9 cellular contexts compared by ENCODE assay signal in genomic region chr3:123089611-123090301, GRCh38. TPM values are rescaled to one million over a fixed set of nuclear protein-coding genes. Genes with fewer than 3 reads are reported as not detected.
DNase-seq lines count a peak whose midpoint lies in the region; ATAC-seq and TF ChIP-seq lines count a peak whose summit lies in the region.
"Had no signal": no experiment of that assay in that cellular context is flagged by ENCODE, and none has a peak within 500 bp of the region (broad histone marks: within the 10 kb centered on the region; RNA-seq: fewer than 3 reads in every experiment).

No MANE protein-coding gene starts in this region.

- H3K4me3 ChIP-seq in right atrium auricular region (no peak overlapping the region), osteoblast (ENCODE audit: insufficient read depth, low read length) (no peak overlapping the region)

- no peak overlapping the region for H2AFZ ChIP-seq in osteoblast (ENCODE audit: low read length)

- H3K79me2 ChIP-seq in osteoblast (ENCODE audit: insufficient read depth, low read length) = peaks cover 91% of the 10 kb centered on the region

- H3K4me1 ChIP-seq in right atrium auricular region (peaks cover 0 to 59% of the 10 kb centered on the region in 2 donors), osteoblast (ENCODE audit: insufficient read depth, low read length) (peaks cover 23% of the 10 kb centered on the region)

- H3K27me3 ChIP-seq in right atrium auricular region = no peaks in the 10 kb centered on the region
- H3K27me3 ChIP-seq in osteoblast (ENCODE audit: insufficient read depth, low read length) = no peaks in the 10 kb centered on the region

- ATAC-seq in HG03565 (IDR thresholded peaks at IDR 0.05; ENCODE audit: unreplicated experiment) (no peak), HG03135 (IDR thresholded peaks at IDR 0.05; ENCODE audit: unreplicated experiment) (no peak)

- intact Hi-C loops in posterior vena cava (cut with DNase I) = no loop called here

- peaks cover 85% of the 10 kb centered on the region for H4K20me1 ChIP-seq in osteoblast (ENCODE audit: insufficient read depth, low read length)

- no peaks in the 10 kb centered on the region for H3K9me3 ChIP-seq in right atrium auricular region
- H3K9me3 ChIP-seq in osteoblast (ENCODE audit: low read depth, low read length) = no peaks in the 10 kb centered on the region

- DNase-seq in C1 segment of cervical spinal cord (lab: John Stamatoyannopoulos, UW) (peak in 13 of 14 donors; percentile 22 to 87 (median 69)), astrocyte of the hippocampus (ENCODE audit: low read depth, low spot score) (peak; percentile 71), right atrium auricular region (ENCODE audit: low spot score) (no peak), posterior vena cava (ENCODE audit: low spot score) (peak; percentile 78), activated gamma-delta T cell (lab: John Stamatoyannopoulos, UW) (no peak), osteoblast (ENCODE audit: insufficient read length, low spot score, missing footprints) (no peak)
- DNase-seq: effector memory CD4-positive, alpha-beta T cell had no signal

- peaks cover 25% of the 10 kb centered on the region for H3K36me3 ChIP-seq in right atrium auricular region
- peaks cover 30% of the 10 kb centered on the region for H3K36me3 ChIP-seq in osteoblast (ENCODE audit: insufficient read depth, low read length)

- H3K27ac ChIP-seq in right atrium auricular region (peak overlapping the region; percentile 34), osteoblast (ENCODE audit: low read depth, low read length) (no peak overlapping the region)

- TF ChIP-seq CTCF in right atrium auricular region (IDR thresholded peaks at IDR 0.05) (no peak), osteoblast (IDR thresholded peaks at IDR 0.05; ENCODE audit: extremely low read depth, low read depth, low read length) (no peak)

- no peak overlapping the region for H3K4me2 ChIP-seq in osteoblast (ENCODE audit: insufficient read depth, low read length)

RNA-seq across cellular contexts. Expression of gene PDIA5, which starts 22.9 kb away (rescaled TPM):
- 1 to 10 TPM; 8.0 to 9.0 TPM for total RNA-seq in right atrium auricular region
- total RNA-seq in posterior vena cava = 10 to 100 TPM; 29.5 to 29.6 TPM
- 54.3 and 54.5 TPM in 2 replicates for total RNA-seq in osteoblast

Comparison
In these comparisons a context has a peak if more than half of its experiments do, and no peak if none do; other contexts are left out.
1. DNase-seq: peak in C1 segment of cervical spinal cord (13 of 14), astrocyte of the hippocampus (single experiment) and posterior vena cava (single experiment); none in right atrium auricular region (single experiment), activated gamma-delta T cell (single experiment) and osteoblast (single experiment).